8 cellular contexts compared by ENCODE assay signal in genomic region chr12:112418248-112418595, GRCh38. TPM values are rescaled to one million over a fixed set of nuclear protein-coding genes. Genes with fewer than 3 reads are reported as not detected.
A peak's percentile ranks its signal among the peaks of the same experiment; 100 is the strongest.
DNase-seq lines count a peak whose midpoint lies in the region; ATAC-seq and TF ChIP-seq lines count a peak whose summit lies in the region.

No MANE protein-coding gene starts in this region.

- ATAC-seq in heart left ventricle (no peak), right lobe of liver (no peak), upper lobe of right lung (no peak)

- 3 to 6% (median 4%) methylated on average over 21 of the region's 21 CpGs for WGBS in heart left ventricle, 4 donors
- 5 to 7% (median 6%) methylated on average over 20 to 21 of the region's 21 CpGs for WGBS in adrenal gland, 4 donors
- WGBS in right lobe of liver (ENCODE audit: insufficient coverage, low coverage, low lambda C conversion rate, missing lambda C conversion rate), result 2% methylated on average over 11 of the region's 21 CpGs

- DNase-seq in heart left ventricle (no peak), cardiac septum (ENCODE audit: low spot score) (no peak), adrenal gland (peak in 1 of 7 donors; percentile 3), right lobe of liver (no peak), upper lobe of right lung (no peak), NCI-H526 treated with DMSO at 0.1 percent for 48 hours (lab: John Stamatoyannopoulos, UW) (no peak), cerebellar cortex (ENCODE audit: low spot score) (no peak), foreskin melanocyte (no peak)

- H3K27ac ChIP-seq in heart left ventricle (peak overlapping the region in 11 of 12 donors; percentile 95 to 100 (median 98)), adrenal gland (peak overlapping the region; percentile 91 to 99 (median 94)), right lobe of liver (peak overlapping the region; percentile 93 to 99 (median 99)), upper lobe of right lung (peak overlapping the region; percentile 95)

- intact Hi-C loops in heart left ventricle (cut with DNase I) (no loop called here), cardiac septum (cut with DNase I) (no loop called here), adrenal gland (cut with DNase I) (no loop called here), right lobe of liver (cut with DNase I) (no loop called here), upper lobe of right lung (cut with DNase I) (no loop called here)

- H3K27me3 ChIP-seq in heart left ventricle, result no peaks in the 10 kb centered on the region
- no peaks in the 10 kb centered on the region for H3K27me3 ChIP-seq in adrenal gland
- no peaks in the 10 kb centered on the region for H3K27me3 ChIP-seq in right lobe of liver
- no peaks in the 10 kb centered on the region for H3K27me3 ChIP-seq in upper lobe of right lung

- no peaks in the 10 kb centered on the region for H3K9me3 ChIP-seq in heart left ventricle
- H3K9me3 ChIP-seq in adrenal gland (replicated peaks in 1 of 3), result no peaks in the 10 kb centered on the region
- H3K9me3 ChIP-seq in right lobe of liver, result no peaks in the 10 kb centered on the region
- no peaks in the 10 kb centered on the region for H3K9me3 ChIP-seq in upper lobe of right lung

- H3K4me3 ChIP-seq in heart left ventricle, result peak overlapping the region; percentile 77 to 100 (median 93)
- H3K4me3 ChIP-seq in adrenal gland, result peak overlapping the region in 3 of 4 donors; percentile 64 to 95 (median 88)
- H3K4me3 ChIP-seq in right lobe of liver, result peak overlapping the region; percentile 69 to 96 (median 88)
- peak overlapping the region; percentile 75 for H3K4me3 ChIP-seq in upper lobe of right lung

- H3K4me1 ChIP-seq in heart left ventricle (peaks cover 3 to 47% (median 38%) of the 10 kb centered on the region in 12 donors), adrenal gland (replicated peaks in 1 of 2) (peaks cover 21 to 45% of the 10 kb centered on the region in 2 donors), right lobe of liver (peaks cover 0 to 68% (median 20%) of the 10 kb centered on the region in 4 donors), upper lobe of right lung (peaks cover 28% of the 10 kb centered on the region)

- TF ChIP-seq POLR2A in heart left ventricle (IDR thresholded peaks at IDR 0.05) (no peak), adrenal gland (IDR thresholded peaks at IDR 0.05) (no peak), right lobe of liver (IDR thresholded peaks at IDR 0.05) (no peak)

- H3K36me3 ChIP-seq in heart left ventricle (peaks cover 0 to 3% (median 0%) of the 10 kb centered on the region in 9 donors), adrenal gland (replicated peaks in 1 of 2) (no peaks in the 10 kb centered on the region), right lobe of liver (no peaks in the 10 kb centered on the region), upper lobe of right lung (no peaks in the 10 kb centered on the region)

- TF ChIP-seq CTCF in heart left ventricle (IDR thresholded peaks at IDR 0.05) (no peak), adrenal gland (IDR thresholded peaks at IDR 0.05) (no peak), right lobe of liver (IDR thresholded peaks at IDR 0.05) (no peak), upper lobe of right lung (IDR thresholded peaks at IDR 0.05) (no peak)

RNA-seq across cellular contexts. Expression of gene PTPN11, which starts 0.5 kb away (rescaled TPM):
- total RNA-seq in heart left ventricle, result 100 to 1,000 TPM; 102 to 197 (median 136) TPM
- 10 to 100 TPM; 35.9 to 60.3 TPM for polyA plus RNA-seq in heart left ventricle
- 221 TPM for total RNA-seq in cardiac septum
- total RNA-seq in adrenal gland, result 100 to 1,000 TPM in 2 of 8 donors, 10 to 100 TPM in 6; 60.0 to 129 (median 79.6) TPM
- polyA plus RNA-seq in adrenal gland, result 100 to 1,000 TPM in 1 of 3 donors, 10 to 100 TPM in 2; 14.4 to 125 (median 22.1) TPM
- total RNA-seq in right lobe of liver, result 10 to 100 TPM; 66.4 to 77.7 (median 68.6) TPM
- total RNA-seq in upper lobe of right lung, result 98.7 TPM

RNA-seq across cellular contexts. Expression of gene RPL6, which starts 8.8 kb away (rescaled TPM):
- 100 to 1,000 TPM; 572 to 886 (median 746) TPM for total RNA-seq in heart left ventricle
- polyA plus RNA-seq in heart left ventricle, result 1,000 to 10,000 TPM; 1,054 to 1,760 TPM
- 537 TPM for total RNA-seq in cardiac septum
- 1,000 to 10,000 TPM in 7 of 8 donors, 100 to 1,000 TPM in 1; 976 to 1,385 (median 1,191) TPM for total RNA-seq in adrenal gland
- polyA plus RNA-seq in adrenal gland, result 1,000 to 10,000 TPM; 1,773 to 2,265 (median 1,796) TPM
- 100 to 1,000 TPM; 393 to 887 (median 470) TPM for total RNA-seq in right lobe of liver
- total RNA-seq in upper lobe of right lung, result 811 TPM

RNA-seq across cellular contexts. Expression of gene HECTD4, which starts 36.0 kb away (rescaled TPM):
- total RNA-seq in heart left ventricle (10 to 100 TPM; 16.2 to 30.7 (median 23.9) TPM), cardiac septum (28.2 TPM), adrenal gland (10 to 100 TPM; 17.5 to 42.9 (median 28.5) TPM), right lobe of liver (10 to 100 TPM; 12.6 to 24.4 (median 19.3) TPM), upper lobe of right lung (54.7 TPM)
- polyA plus RNA-seq in heart left ventricle (10 to 100 TPM in 1 of 2 donors, 1 to 10 TPM in 1; 6.3 to 14.7 TPM), adrenal gland (10 to 100 TPM; 18.6 to 50.0 (median 22.4) TPM)
